ENCODE assay signal across 15 cellular contexts in the genomic region with DNA sequence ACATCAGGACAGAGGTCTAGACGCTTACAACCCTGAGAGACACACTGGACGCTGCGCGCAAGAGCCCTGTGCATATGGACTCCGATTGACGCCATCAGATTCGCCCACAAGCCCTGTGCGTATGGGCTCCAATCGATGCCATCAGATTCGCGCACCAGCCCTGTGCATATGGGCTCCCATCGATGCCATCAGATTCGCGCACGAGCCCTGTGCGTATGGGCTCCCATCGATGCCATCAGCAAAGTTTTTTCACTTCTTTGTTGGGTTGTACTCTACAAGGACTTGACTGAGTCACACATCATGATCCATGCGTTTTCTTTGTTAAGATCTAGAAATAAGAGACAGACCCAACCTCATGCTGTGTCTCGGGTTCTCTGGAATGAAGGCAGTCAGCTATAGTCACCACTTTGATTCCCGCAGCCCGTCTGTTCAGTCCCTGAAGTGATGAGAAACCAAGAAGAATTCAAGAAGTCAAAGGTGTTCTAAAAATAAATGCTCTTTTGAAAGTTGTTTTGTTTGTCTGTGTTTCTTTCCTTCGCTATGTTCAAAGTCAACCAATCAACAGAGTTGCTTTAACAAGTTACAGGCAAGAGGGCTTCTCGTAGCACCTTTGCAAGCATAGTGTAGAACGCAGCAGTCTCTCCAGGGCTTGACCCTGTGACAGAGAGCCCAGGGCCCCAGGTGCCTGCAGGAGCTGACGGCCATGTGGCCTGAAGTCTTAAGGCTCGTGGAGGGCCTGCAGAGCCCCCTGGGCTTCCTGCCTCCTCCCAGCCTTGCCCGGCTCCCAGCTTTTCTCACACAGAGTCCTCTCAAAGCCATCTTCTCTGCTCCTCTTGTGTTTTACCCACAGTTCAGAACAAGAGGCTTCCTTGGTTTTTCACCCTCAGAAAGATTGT. TPM values are rescaled to one million over a fixed set of nuclear protein-coding genes. Genes with fewer than 3 reads are reported as not detected.
DNase-seq lines count a peak whose midpoint lies in the region; ATAC-seq and TF ChIP-seq lines count a peak whose summit lies in the region.
"Had no signal": no experiment of that assay in that cellular context is flagged by ENCODE, and none has a peak within 500 bp of the region (broad histone marks: within the 10 kb centered on the region; RNA-seq: fewer than 3 reads in every experiment).

No MANE protein-coding gene starts in this region.

- H3K27ac ChIP-seq in GM23338 (ENCODE audit: low read depth) = no peak overlapping the region
- peak overlapping the region; percentile 81 for H3K27ac ChIP-seq in hepatocyte
- H3K27ac ChIP-seq: C4-2B had no signal

- ATAC-seq in GM23338 = peak; percentile 12; the same call in 2 of the 3 replicates
- ATAC-seq in HG02763 (IDR thresholded peaks at IDR 0.05; ENCODE audit: unreplicated experiment) = no peak
- no peak for ATAC-seq in HG03565 (IDR thresholded peaks at IDR 0.05; ENCODE audit: unreplicated experiment)
- no peak for ATAC-seq in activated CD8-positive, alpha-beta T cell treated with anti-CD3 and anti-CD28 coated beads, Interleukin-2, amount 10 ng/mL, durations not matched to agents 7 days and 5 days
- ATAC-seq: activated T-helper 17 cell treated with anti-CD3 and anti-CD28 coated beads, Interleukin-2, amount 50 U/mL, for 72 hours; mucosa of descending colon had no signal

- H3K36me3 Mint-ChIP-seq in GM23338 (ENCODE audit: low read depth) (peaks cover 16% of the 10 kb centered on the region), brain (peaks cover 22% of the 10 kb centered on the region)
- H3K36me3 Mint-ChIP-seq in activated CD8-positive, alpha-beta T cell treated with anti-CD3 and anti-CD28 coated beads, Interleukin-2, amount 10 ng/mL, durations not matched to agents 7 days and 5 days (ENCODE audit: low read depth) = no peaks in the 10 kb centered on the region

- H3K27me3 ChIP-seq in GM23338 (ENCODE audit: insufficient read depth) (no peaks in the 10 kb centered on the region), hepatocyte (no peaks in the 10 kb centered on the region)

- H3K4me1 ChIP-seq in GM23338 (ENCODE audit: insufficient read depth) (peaks cover 37% of the 10 kb centered on the region), hepatocyte (ENCODE audit: insufficient read depth) (peaks cover 34% of the 10 kb centered on the region)

- DNase-seq in GM23338 (ENCODE audit: low spot score) (no peak), hepatocyte (ENCODE audit: low spot score) (no peak), skeletal muscle cell (ENCODE audit: low read depth) (peak; percentile 82), T1000 (lab: John Stamatoyannopoulos, UW) (no peak)
- DNase-seq in activated CD8-positive, alpha-beta T cell treated with anti-CD3 and anti-CD28 coated beads, Interleukin-2, amount 10 ng/mL, durations not matched to agents 7 days and 5 days = no peak
- DNase-seq: activated B cell treated with CpG ODN at 0.5 μM for 24 hours, NCI-H526, SHP77 treated with DMSO at 0.1 percent for 48 hours had no signal

- H3K9me3 ChIP-seq in hepatocyte (ENCODE audit: low read depth) = no peaks in the 10 kb centered on the region
- H3K9me3 ChIP-seq: mucosa of descending colon had no signal

- no peaks in the 10 kb centered on the region for H3K9me2 ChIP-seq in GM23338 (ENCODE audit: insufficient read depth)
- H3K9me2 ChIP-seq in hepatocyte (replicated peaks; ENCODE audit: insufficient read depth) = no peaks in the 10 kb centered on the region

- no peaks in the 10 kb centered on the region for H3F3A ChIP-seq in GM23338 (replicated peaks; ENCODE audit: low read depth)

- H3K9me3 Mint-ChIP-seq in GM23338 (no peaks in the 10 kb centered on the region), brain (no peaks in the 10 kb centered on the region)
- H3K9me3 Mint-ChIP-seq in activated CD8-positive, alpha-beta T cell treated with anti-CD3 and anti-CD28 coated beads, Interleukin-2, amount 10 ng/mL, durations not matched to agents 7 days and 5 days (ENCODE audit: insufficient read depth) = no peaks in the 10 kb centered on the region
- H3K9me3 Mint-ChIP-seq: activated B cell treated with CpG ODN at 0.5 μM for 24 hours; activated T-helper 17 cell treated with anti-CD3 and anti-CD28 coated beads, Interleukin-2, amount 50 U/mL, for 72 hours had no signal

- H3K36me3 ChIP-seq in GM23338 (ENCODE audit: insufficient read depth) = no peaks in the 10 kb centered on the region
- no peaks in the 10 kb centered on the region for H3K36me3 ChIP-seq in hepatocyte (replicated peaks; ENCODE audit: insufficient read depth, low read depth)

- H2AFZ ChIP-seq in GM23338 = no peak overlapping the region
- H2AFZ ChIP-seq in hepatocyte = no peak overlapping the region

- H3K27ac Mint-ChIP-seq in GM23338 = peak overlapping the region; percentile 37; the same call in 1 of the 2 replicates
- H3K27ac Mint-ChIP-seq in brain = peak overlapping the region in 4 of 5 experiments; percentile 33 to 88 (median 62)
- no peak overlapping the region for H3K27ac Mint-ChIP-seq in activated CD8-positive, alpha-beta T cell treated with anti-CD3 and anti-CD28 coated beads, Interleukin-2, amount 10 ng/mL, durations not matched to agents 7 days and 5 days
- H3K27ac Mint-ChIP-seq: activated B cell treated with CpG ODN at 0.5 μM for 24 hours; activated T-helper 17 cell treated with anti-CD3 and anti-CD28 coated beads, Interleukin-2, amount 50 U/mL, for 72 hours had no signal

- H3K4me2 ChIP-seq in GM23338 = no peak overlapping the region
- peak overlapping the region; percentile 43 for H3K4me2 ChIP-seq in hepatocyte

- H3K4me1 Mint-ChIP-seq in GM23338 (peaks cover 57% of the 10 kb centered on the region), brain (peaks cover 51% of the 10 kb centered on the region)
- no peaks in the 10 kb centered on the region for H3K4me1 Mint-ChIP-seq in activated CD8-positive, alpha-beta T cell treated with anti-CD3 and anti-CD28 coated beads, Interleukin-2, amount 10 ng/mL, durations not matched to agents 7 days and 5 days (ENCODE audit: low read depth)
- H3K4me1 Mint-ChIP-seq: activated B cell treated with CpG ODN at 0.5 μM for 24 hours; activated T-helper 17 cell treated with anti-CD3 and anti-CD28 coated beads, Interleukin-2, amount 50 U/mL, for 72 hours had no signal

- H3K4me3 Mint-ChIP-seq in GM23338 (no peak overlapping the region), brain (peak overlapping the region in 1 of 5 experiments; percentile 40)
- no peak overlapping the region for H3K4me3 Mint-ChIP-seq in activated CD8-positive, alpha-beta T cell treated with anti-CD3 and anti-CD28 coated beads, Interleukin-2, amount 10 ng/mL, durations not matched to agents 7 days and 5 days
- H3K4me3 Mint-ChIP-seq: activated B cell treated with CpG ODN at 0.5 μM for 24 hours; activated T-helper 17 cell treated with anti-CD3 and anti-CD28 coated beads, Interleukin-2, amount 50 U/mL, for 72 hours had no signal

- H3K79me2 ChIP-seq in GM23338 (replicated peaks; ENCODE audit: insufficient read depth) = peaks cover 89% of the 10 kb centered on the region
- peaks cover 86% of the 10 kb centered on the region for H3K79me2 ChIP-seq in hepatocyte

- H3K4me3 ChIP-seq in GM23338 = no peak overlapping the region
- H3K4me3 ChIP-seq in hepatocyte = no peak overlapping the region
- H3K4me3 ChIP-seq in skeletal muscle cell (ENCODE audit: low read depth, low read length) = no peak overlapping the region
- H3K4me3 ChIP-seq: mucosa of descending colon, skin epidermis had no signal

- POLR2A ChIA-PET in activated CD8-positive, alpha-beta T cell treated with anti-CD3 and anti-CD28 coated beads, Interleukin-2, amount 10 ng/mL, durations not matched to agents 7 days and 5 days (lab: Charles Lee) = no interaction called here

- CTCF ChIA-PET in activated CD8-positive, alpha-beta T cell treated with anti-CD3 and anti-CD28 coated beads, Interleukin-2, amount 10 ng/mL, durations not matched to agents 7 days and 5 days (lab: Charles Lee) = interaction anchor here (1.4 kb wide), 1 partner anchor 8 kb away, joined by 3 read pairs; no protein-coding TSS in a partner anchor

- peaks cover 8% of the 10 kb centered on the region for H3K27me3 Mint-ChIP-seq in GM23338 (ENCODE audit: insufficient read depth, low read depth, poor library complexity)
- peaks cover 6% of the 10 kb centered on the region for H3K27me3 Mint-ChIP-seq in brain
- H3K27me3 Mint-ChIP-seq in activated CD8-positive, alpha-beta T cell treated with anti-CD3 and anti-CD28 coated beads, Interleukin-2, amount 10 ng/mL, durations not matched to agents 7 days and 5 days (ENCODE audit: low read depth) = peaks cover 16% of the 10 kb centered on the region

- TF ChIP-seq CTCF in GM23338 (conservative IDR thresholded peaks at IDR 0.05; ENCODE audit: low read depth in 2 of 2) (no peak), brain (conservative IDR thresholded peaks at IDR 0.05) (no peak), hepatocyte (IDR thresholded peaks at IDR 0.05; ENCODE audit: poor library complexity) (no peak)

- H4K20me1 ChIP-seq in GM23338 (replicated peaks; ENCODE audit: insufficient read depth) (peaks cover 15% of the 10 kb centered on the region; the same call in 1 of the 2 replicates), hepatocyte (ENCODE audit: insufficient read depth, poor library complexity, severe bottlenecking) (no peaks in the 10 kb centered on the region)

- WGBS in hepatocyte (ENCODE audit: low lambda C conversion rate, missing lambda C conversion rate) = 87% methylated on average over 27 of the region's 27 CpGs

TF ChIP-seq in GM23338, 12 proteins besides CTCF, POLR2A, EP300 and RAD21 (continues in another document):
- TF ChIP-seq, protein P1, sequence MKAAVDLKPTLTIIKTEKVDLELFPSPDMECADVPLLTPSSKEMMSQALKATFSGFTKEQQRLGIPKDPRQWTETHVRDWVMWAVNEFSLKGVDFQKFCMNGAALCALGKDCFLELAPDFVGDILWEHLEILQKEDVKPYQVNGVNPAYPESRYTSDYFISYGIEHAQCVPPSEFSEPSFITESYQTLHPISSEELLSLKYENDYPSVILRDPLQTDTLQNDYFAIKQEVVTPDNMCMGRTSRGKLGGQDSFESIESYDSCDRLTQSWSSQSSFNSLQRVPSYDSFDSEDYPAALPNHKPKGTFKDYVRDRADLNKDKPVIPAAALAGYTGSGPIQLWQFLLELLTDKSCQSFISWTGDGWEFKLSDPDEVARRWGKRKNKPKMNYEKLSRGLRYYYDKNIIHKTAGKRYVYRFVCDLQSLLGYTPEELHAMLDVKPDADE (IDR thresholded peaks at IDR 0.05) = no peak

RNA-seq across cellular contexts. Expression of a gene that starts 7.9 kb away (rescaled TPM):
- total RNA-seq in GM23338 (2014; rRNA removed; shearing (Covaris generic)) = 25.3 and 25.6 TPM in 2 replicates
- 9.4 and 12.5 TPM in 2 replicates for polyA plus RNA-seq in GM23338 (2016; fragmentation: Nextera tagmentation; extraction: Ambion mirVana)
- polyA plus RNA-seq in brain (ENCODE audit: insufficient read depth, low read depth, low replicate concordance) = 49.1 TPM
- 26.3 and 29.2 TPM in 2 replicates for total RNA-seq in hepatocyte
- polyA plus RNA-seq in hepatocyte = 27.7 and 34.8 TPM in 2 replicates
- 1 to 10 TPM; 1.6 to 1.9 TPM for total RNA-seq in activated CD8-positive, alpha-beta T cell treated with anti-CD3 and anti-CD28 coated beads, Interleukin-2, amount 10 ng/mL, durations not matched to agents 7 days and 5 days

RNA-seq across cellular contexts. Expression of a gene that starts 32.6 kb away (rescaled TPM):
- total RNA-seq in GM23338 (2014; rRNA removed; shearing (Covaris generic)) = 4.0 and 4.2 TPM in 2 replicates
- polyA plus RNA-seq in GM23338 (2016; fragmentation: Nextera tagmentation; extraction: Ambion mirVana) = 0.61 and 0.68 TPM in 2 replicates
- not detected for polyA plus RNA-seq in brain (ENCODE audit: insufficient read depth, low read depth, low replicate concordance)
- 1.1 and 1.6 TPM in 2 replicates for total RNA-seq in hepatocyte
- 1.1 and 2.9 TPM in 2 replicates for polyA plus RNA-seq in hepatocyte
- under 1 TPM; 0.16 to 0.29 TPM for total RNA-seq in activated CD8-positive, alpha-beta T cell treated with anti-CD3 and anti-CD28 coated beads, Interleukin-2, amount 10 ng/mL, durations not matched to agents 7 days and 5 days
